In genomic region chr16:66085651-66086050, GRCh38 we compare ENCODE assay signal across 34 cellular contexts.
"Had no signal": no experiment of that assay in that cellular context is flagged by ENCODE, and none has a peak within 500 bp of the region (broad histone marks: within the 10 kb centered on the region; RNA-seq: fewer than 3 reads in every experiment).

No MANE protein-coding gene starts in this region.

- H3K4me1 ChIP-seq: adrenal gland, body of pancreas, colonic mucosa, esophagus squamous epithelium, gastroesophageal sphincter had no signal

- H3K27me3 ChIP-seq: adrenal gland, body of pancreas, cardiac muscle cell, colonic mucosa, esophagus squamous epithelium, gastroesophageal sphincter had no signal

- H3K9me3 ChIP-seq: adrenal gland, body of pancreas, colonic mucosa, esophagus squamous epithelium, gastroesophageal sphincter had no signal

- ATAC-seq: activated CD4-positive, alpha-beta T cell treated with anti-CD3 and anti-CD28 coated beads for 36 hours; activated CD8-positive, alpha-beta memory T cell treated with anti-CD3 and anti-CD28 coated beads, Interleukin-2, amount 10 ng/mL, durations not matched to agents 7 days and 5 days; activated CD8-positive, alpha-beta T cell treated with anti-CD3 and anti-CD28 coated beads, Interleukin-2, amount 10 ng/mL, durations not matched to agents 7 days and 5 days; activated naive CD8-positive, alpha-beta T cell treated with anti-CD3 and anti-CD28 coated beads, Interleukin-2, amount 50 U/mL, for 24 hours; body of pancreas; gastroesophageal sphincter; T-helper 17 cell had no signal

- DNase-seq: activated CD4-positive, alpha-beta memory T cell treated with anti-CD3 and anti-CD28 coated beads for 36 hours; activated CD4-positive, alpha-beta T cell treated with anti-CD3 and anti-CD28 coated beads for 36 hours; activated CD4-positive, alpha-beta T cell treated with anti-CD3 and anti-CD28 coated beads, Interleukin-2, amount 10 ng/mL, durations not matched to agents 24 days and 14 days; activated CD4-positive, CD25-positive, alpha-beta regulatory T cell; activated CD4-positive, CD25-positive, alpha-beta regulatory T cell treated with anti-CD3 and anti-CD28 coated beads, Interleukin-2, amount 50 U/mL, for 72 hours; activated CD8-positive, alpha-beta memory T cell treated with anti-CD3 and anti-CD28 coated beads, Interleukin-2, amount 10 ng/mL, durations not matched to agents 7 days and 5 days; activated CD8-positive, alpha-beta memory T cell treated with anti-CD3 and anti-CD28 coated beads, Interleukin-2, amount 50 U/mL, for 4 hours; activated CD8-positive, alpha-beta T cell treated with anti-CD3 and anti-CD28 coated beads, Interleukin-2, amount 10 ng/mL, durations not matched to agents 7 days and 5 days; activated effector memory CD4-positive, alpha-beta T cell treated with anti-CD3 and anti-CD28 coated beads, Interleukin-2, amount 50 U/mL, for 16 hours; activated naive CD4-positive, alpha-beta T cell treated with anti-CD3 and anti-CD28 coated beads for 36 hours; activated naive CD8-positive, alpha-beta T cell treated with anti-CD3 and anti-CD28 coated beads for 36 hours; activated naive CD8-positive, alpha-beta T cell treated with anti-CD3 and anti-CD28 coated beads, Interleukin-2, amount 50 U/mL, for 24 hours; activated T-cell treated with anti-CD3 and anti-CD28 coated beads, Interleukin-2, amount 50 U/mL, for 1 hour; activated T-cell treated with anti-CD3 and anti-CD28 coated beads, Interleukin-2, amount 50 U/mL, for 48 hours; adrenal gland; amygdala; aorta; body of pancreas; central memory CD4-positive, alpha-beta T cell; cerebellar nuclear complex; colonic mucosa; effector memory CD4-positive, alpha-beta T cell; endodermal cell; erythroblast; esophagus squamous epithelium; foreskin melanocyte; T-helper 1 cell; T-helper 17 cell had no signal

- H3K27ac Mint-ChIP-seq: activated CD4-positive, alpha-beta memory T cell treated with anti-CD3 and anti-CD28 coated beads for 36 hours; activated CD4-positive, alpha-beta T cell treated with anti-CD3 and anti-CD28 coated beads for 36 hours; activated CD4-positive, alpha-beta T cell treated with anti-CD3 and anti-CD28 coated beads, Interleukin-2, amount 10 ng/mL, durations not matched to agents 24 days and 14 days; activated CD8-positive, alpha-beta memory T cell treated with anti-CD3 and anti-CD28 coated beads, Interleukin-2, amount 10 ng/mL, durations not matched to agents 7 days and 5 days; activated CD8-positive, alpha-beta T cell treated with anti-CD3 and anti-CD28 coated beads, Interleukin-2, amount 10 ng/mL, durations not matched to agents 7 days and 5 days; activated naive CD4-positive, alpha-beta T cell treated with anti-CD3 and anti-CD28 coated beads for 36 hours; activated naive CD4-positive, alpha-beta T cell treated with anti-CD3 and anti-CD28 coated beads, Interleukin-2, amount 50 U/mL, for 24 hours; activated naive CD8-positive, alpha-beta T cell treated with anti-CD3 and anti-CD28 coated beads for 36 hours; activated naive CD8-positive, alpha-beta T cell treated with anti-CD3 and anti-CD28 coated beads, Interleukin-2, amount 50 U/mL, for 24 hours; activated T-helper 1 cell treated with anti-CD3 and anti-CD28 coated beads, Interleukin-12 subunit alpha, Interleukin-12 subunit beta, Interleukin-2, Interleukin-4 antibody, amounts not matched to agents 30 ng/mL and 10 ng/mL and 1 ng/mL, durations not matched to agents 14 hours and 24 hours and 36 hours; activated T-helper 2 cell treated with anti-CD3 and anti-CD28 coated beads, Interferon-gamma antibody, Interleukin-2, Interleukin-4, amounts not matched to agents 10 μg/mL and 5 μg/mL and 100 μg/mL, durations not matched to agents 14 hours and 24 hours and 36 hours; endodermal cell; T-helper 17 cell; T-helper 2 cell treated with Interferon-gamma antibody and Interleukin-4, amounts not matched to agents 5 μg/mL and 100 μg/mL, for 36 hours had no signal

- H3K4me3 ChIP-seq: adrenal gland, body of pancreas, cardiac muscle cell, colonic mucosa, esophagus squamous epithelium, gastroesophageal sphincter had no signal

- H3K4me1 Mint-ChIP-seq: activated CD4-positive, alpha-beta T cell treated with anti-CD3 and anti-CD28 coated beads for 36 hours; activated CD4-positive, alpha-beta T cell treated with anti-CD3 and anti-CD28 coated beads, Interleukin-2, amount 10 ng/mL, durations not matched to agents 24 days and 14 days; activated CD8-positive, alpha-beta memory T cell treated with anti-CD3 and anti-CD28 coated beads, Interleukin-2, amount 10 ng/mL, durations not matched to agents 7 days and 5 days; activated naive CD4-positive, alpha-beta T cell treated with anti-CD3 and anti-CD28 coated beads, Interleukin-2, amount 50 U/mL, for 24 hours; activated naive CD8-positive, alpha-beta T cell treated with anti-CD3 and anti-CD28 coated beads for 36 hours; activated naive CD8-positive, alpha-beta T cell treated with anti-CD3 and anti-CD28 coated beads, Interleukin-2, amount 50 U/mL, for 24 hours; T-helper 17 cell had no signal

- H3K4me3 Mint-ChIP-seq: activated CD4-positive, alpha-beta memory T cell treated with anti-CD3 and anti-CD28 coated beads for 36 hours; activated CD4-positive, alpha-beta T cell treated with anti-CD3 and anti-CD28 coated beads for 36 hours; activated CD4-positive, alpha-beta T cell treated with anti-CD3 and anti-CD28 coated beads, Interleukin-2, amount 10 ng/mL, durations not matched to agents 24 days and 14 days; activated CD8-positive, alpha-beta memory T cell treated with anti-CD3 and anti-CD28 coated beads, Interleukin-2, amount 10 ng/mL, durations not matched to agents 7 days and 5 days; activated CD8-positive, alpha-beta T cell treated with anti-CD3 and anti-CD28 coated beads, Interleukin-2, amount 10 ng/mL, durations not matched to agents 7 days and 5 days; activated naive CD4-positive, alpha-beta T cell treated with anti-CD3 and anti-CD28 coated beads for 36 hours; activated naive CD4-positive, alpha-beta T cell treated with anti-CD3 and anti-CD28 coated beads, Interleukin-2, amount 50 U/mL, for 24 hours; activated naive CD8-positive, alpha-beta T cell treated with anti-CD3 and anti-CD28 coated beads for 36 hours; activated naive CD8-positive, alpha-beta T cell treated with anti-CD3 and anti-CD28 coated beads, Interleukin-2, amount 50 U/mL, for 24 hours; activated T-helper 1 cell treated with anti-CD3 and anti-CD28 coated beads, Interleukin-12 subunit alpha, Interleukin-12 subunit beta, Interleukin-2, Interleukin-4 antibody, amounts not matched to agents 30 ng/mL and 10 ng/mL and 1 ng/mL, durations not matched to agents 14 hours and 24 hours and 36 hours; endodermal cell; T-helper 17 cell; T-helper 2 cell treated with Interferon-gamma antibody and Interleukin-4, amounts not matched to agents 5 μg/mL and 100 μg/mL, for 36 hours had no signal

- H3K36me3 Mint-ChIP-seq: activated CD4-positive, alpha-beta memory T cell treated with anti-CD3 and anti-CD28 coated beads for 36 hours; activated CD8-positive, alpha-beta memory T cell treated with anti-CD3 and anti-CD28 coated beads, Interleukin-2, amount 10 ng/mL, durations not matched to agents 7 days and 5 days; activated naive CD4-positive, alpha-beta T cell treated with anti-CD3 and anti-CD28 coated beads, Interleukin-2, amount 50 U/mL, for 24 hours; activated naive CD8-positive, alpha-beta T cell treated with anti-CD3 and anti-CD28 coated beads for 36 hours had no signal

- H3K9me3 Mint-ChIP-seq: activated CD4-positive, alpha-beta memory T cell treated with anti-CD3 and anti-CD28 coated beads for 36 hours; activated CD4-positive, alpha-beta T cell treated with anti-CD3 and anti-CD28 coated beads, Interleukin-2, amount 10 ng/mL, durations not matched to agents 24 days and 14 days; activated naive CD4-positive, alpha-beta T cell treated with anti-CD3 and anti-CD28 coated beads for 36 hours; activated naive CD8-positive, alpha-beta T cell treated with anti-CD3 and anti-CD28 coated beads for 36 hours; activated T-helper 1 cell treated with anti-CD3 and anti-CD28 coated beads, Interleukin-12 subunit alpha, Interleukin-12 subunit beta, Interleukin-2, Interleukin-4 antibody, amounts not matched to agents 30 ng/mL and 10 ng/mL and 1 ng/mL, durations not matched to agents 14 hours and 24 hours and 36 hours; activated T-helper 2 cell treated with anti-CD3 and anti-CD28 coated beads, Interferon-gamma antibody, Interleukin-2, Interleukin-4, amounts not matched to agents 10 μg/mL and 5 μg/mL and 100 μg/mL, durations not matched to agents 14 hours and 24 hours and 36 hours; endodermal cell; T-helper 2 cell treated with Interferon-gamma antibody and Interleukin-4, amounts not matched to agents 5 μg/mL and 100 μg/mL, for 36 hours had no signal

- H3K27me3 Mint-ChIP-seq: activated CD4-positive, alpha-beta memory T cell treated with anti-CD3 and anti-CD28 coated beads for 36 hours; activated CD4-positive, alpha-beta T cell treated with anti-CD3 and anti-CD28 coated beads for 36 hours; activated CD4-positive, alpha-beta T cell treated with anti-CD3 and anti-CD28 coated beads, Interleukin-2, amount 10 ng/mL, durations not matched to agents 24 days and 14 days; activated CD8-positive, alpha-beta memory T cell treated with anti-CD3 and anti-CD28 coated beads, Interleukin-2, amount 10 ng/mL, durations not matched to agents 7 days and 5 days; activated naive CD4-positive, alpha-beta T cell treated with anti-CD3 and anti-CD28 coated beads, Interleukin-2, amount 50 U/mL, for 24 hours; activated naive CD8-positive, alpha-beta T cell treated with anti-CD3 and anti-CD28 coated beads, Interleukin-2, amount 50 U/mL, for 24 hours had no signal

- H3K27ac ChIP-seq: adrenal gland, body of pancreas, cardiac muscle cell, colonic mucosa, esophagus squamous epithelium, gastroesophageal sphincter had no signal

- H3K36me3 ChIP-seq: adrenal gland, cardiac muscle cell, colonic mucosa, esophagus squamous epithelium, gastroesophageal sphincter had no signal
